Comparison of ENCODE assay signal across 13 cellular contexts in genomic region chr14:73717998-73718741, GRCh38. TPM values are rescaled to one million over a fixed set of nuclear protein-coding genes. Genes with fewer than 3 reads are reported as not detected.
DNase-seq lines count a peak whose midpoint lies in the region; ATAC-seq lines count a peak whose summit lies in the region.
"Had no signal": no experiment of that assay in that cellular context is flagged by ENCODE, and none has a peak within 500 bp of the region (broad histone marks: within the 10 kb centered on the region; RNA-seq: fewer than 3 reads in every experiment).

No MANE protein-coding gene starts in this region.

- in situ Hi-C loops in G401 (cut with HindIII; ENCODE audit: low sequenced_read_pairs): no loop called here

- ATAC-seq in GM21528 (IDR thresholded peaks at IDR 0.05; ENCODE audit: low FRiP score, unreplicated experiment): no peak
- ATAC-seq: activated T-cell treated with anti-CD3 and anti-CD28 coated beads, Interleukin-2, amount 50 U/mL, for 4 hours had no signal

- peak; percentile 59 for DNase-seq in G401 (ENCODE audit: low spot score)
- DNase-seq in iPS DF 6.9 (ENCODE audit: low read depth, low spot score): no peak
- no peak for DNase-seq in activated CD8-positive, alpha-beta memory T cell treated with anti-CD3 and anti-CD28 coated beads, Interleukin-2, amount 50 U/mL, for 48 hours
- no peak for DNase-seq in activated CD4-positive, alpha-beta T cell treated with anti-CD3 and anti-CD28 coated beads, Interleukin-2, amount 50 U/mL, for 4 hours
- DNase-seq in NCI-H1417 (lab: John Stamatoyannopoulos, UW): no peak
- DNase-seq: activated T-cell treated with anti-CD3 and anti-CD28 coated beads, Interleukin-2, amount 50 U/mL, for 4 hours; CD4-positive, CD25-positive, alpha-beta regulatory T cell; erythroblast; NCI-H510A treated with DMSO at 0.1 percent for 48 hours had no signal

- H3K4me3 ChIP-seq in iPS DF 6.9 (ENCODE audit: low read length) (peak overlapping the region; percentile 54; the same call in 1 of the 2 replicates), rectal smooth muscle tissue (ENCODE audit: low read length) (peak overlapping the region; percentile 52)
- H3K4me3 ChIP-seq: HAP-1 had no signal

- peak overlapping the region; percentile 36 for H3K9ac ChIP-seq in rectal smooth muscle tissue (ENCODE audit: low read length)

- WGBS in iPS DF 6.9 (ENCODE audit: insufficient coverage, insufficient read length): no CpG with 5 or more reads among the region's 27 CpGs

- peaks cover 14% of the 10 kb centered on the region for H3K4me1 ChIP-seq in iPS DF 6.9 (ENCODE audit: control insufficient read depth, insufficient read depth, low read length)
- H3K4me1 ChIP-seq in rectal smooth muscle tissue (ENCODE audit: control insufficient read depth, insufficient read depth, low read length): peaks cover 37% of the 10 kb centered on the region

- H3K36me3 ChIP-seq in iPS DF 6.9 (ENCODE audit: control insufficient read depth, insufficient read depth, low read length) (no peaks in the 10 kb centered on the region), rectal smooth muscle tissue (ENCODE audit: control insufficient read depth, insufficient read depth, low read length) (peaks cover 23% of the 10 kb centered on the region)

- no peaks in the 10 kb centered on the region for H3K27me3 ChIP-seq in iPS DF 6.9 (ENCODE audit: control insufficient read depth, insufficient read depth, low read length)
- no peaks in the 10 kb centered on the region for H3K27me3 ChIP-seq in rectal smooth muscle tissue (ENCODE audit: control insufficient read depth, insufficient read depth, low read length)

- peak overlapping the region; percentile 91 for H3K27ac ChIP-seq in angular gyrus (ENCODE audit: low read depth, low read length)
- H3K27ac ChIP-seq in iPS DF 6.9 (ENCODE audit: low read length): no peak overlapping the region
- H3K27ac ChIP-seq in rectal smooth muscle tissue (ENCODE audit: low read depth, low read length): peak overlapping the region; percentile 95

- H3K9me3 ChIP-seq in iPS DF 6.9 (ENCODE audit: control insufficient read depth, insufficient read depth, low read length): no peaks in the 10 kb centered on the region
- H3K9me3 ChIP-seq: HAP-1 had no signal

RNA-seq across cellular contexts. Expression of gene PNMA1, which starts 4.0 kb away (rescaled TPM):
- total RNA-seq in G401 (2014; rRNA removed; shearing (Covaris generic)): 65.8 and 80.4 TPM in 2 replicates
